8 cellular contexts compared by ENCODE assay signal in the genomic region with DNA sequence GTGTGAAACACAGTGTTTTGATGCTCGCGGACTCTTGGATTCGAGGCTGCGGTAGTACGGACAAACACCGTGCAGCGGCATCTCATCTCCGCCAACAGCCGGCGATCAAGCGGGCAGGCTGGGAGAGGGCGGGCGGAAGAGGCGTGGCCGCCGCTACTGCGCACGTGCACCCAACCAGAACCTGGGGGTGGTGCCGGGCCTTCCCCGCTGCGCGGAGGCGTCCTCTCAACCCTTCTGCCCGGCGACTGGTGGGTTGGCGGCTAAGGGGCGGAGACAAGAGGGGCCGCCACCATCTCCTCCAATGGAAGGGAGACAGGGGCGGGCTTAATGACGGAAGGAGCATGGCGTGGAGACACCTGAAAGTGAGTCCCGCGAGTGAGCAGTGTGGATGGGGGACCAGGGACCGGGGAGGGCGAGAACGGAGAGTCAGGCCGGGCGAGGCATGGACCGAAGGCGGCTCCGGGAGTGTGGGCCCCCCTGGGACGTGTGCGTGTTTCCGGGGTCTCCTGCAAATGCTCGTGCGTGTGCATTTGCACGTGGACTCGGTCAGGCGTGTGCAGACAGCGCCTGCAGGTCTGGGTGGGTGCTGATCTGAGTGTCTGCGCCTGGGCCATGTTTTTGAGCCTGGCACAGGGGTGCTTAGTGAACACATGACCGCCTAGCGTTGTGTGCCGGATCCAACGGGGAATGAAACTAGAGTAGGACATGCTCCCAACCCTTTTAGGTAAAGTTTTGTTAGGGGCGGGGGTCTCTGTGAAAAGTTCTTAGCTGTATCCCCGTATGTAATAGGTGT. TPM values are rescaled to one million over a fixed set of nuclear protein-coding genes. Genes with fewer than 3 reads are reported as not detected.
DNase-seq lines count a peak whose midpoint lies in the region; ATAC-seq and TF ChIP-seq lines count a peak whose summit lies in the region.

A gene (plus strand): TSS at position 321 of the 793 bp plus-strand sequence. CDS start 21 bp downstream, at position 342.

- peak within 1 kb of the TSS; percentile 97 for H3K4me3 ChIP-seq in AG10803 (ENCODE audit: low read length)

- no peaks in the 10 kb centered on the region for H3K9me3 Mint-ChIP-seq in activated B cell treated with CpG ODN at 0.5 μM for 24 hours

- CTCF ChIA-PET in activated B cell treated with CpG ODN at 0.5 μM for 24 hours (lab: Charles Lee): no interaction called here

- H3K36me3 Mint-ChIP-seq in activated B cell treated with CpG ODN at 0.5 μM for 24 hours (ENCODE audit: low read depth): peaks cover 14% of the 10 kb centered on the region

- H3K4me1 Mint-ChIP-seq in activated B cell treated with CpG ODN at 0.5 μM for 24 hours: peaks cover 18% of the 10 kb centered on the region

- intact Hi-C loops in activated B cell treated with CpG ODN at 0.5 μM for 24 hours (cut with micrococcal nuclease): loop anchor here (1.0 to 10.0 kb wide), 12 partner anchors 47 to 720 kb away; a partner anchor contains a TSS

- H3K27ac Mint-ChIP-seq in activated B cell treated with CpG ODN at 0.5 μM for 24 hours: peak within 1 kb of the TSS; percentile 91

- peaks cover 2% of the 10 kb centered on the region for H3K27me3 Mint-ChIP-seq in activated B cell treated with CpG ODN at 0.5 μM for 24 hours

- peak within 1 kb of the TSS; percentile 91 for H3K4me3 Mint-ChIP-seq in activated B cell treated with CpG ODN at 0.5 μM for 24 hours

- POLR2A ChIA-PET in activated B cell treated with CpG ODN at 0.5 μM for 24 hours (lab: Charles Lee): interaction anchor here (0.6 to 0.9 kb wide), 4 partner anchors 85 to 1715 kb away, joined by 3 to 7 read pairs (median 6); a partner anchor contains a TSS

- DNase-seq in AG10803 (ENCODE audit: low read depth) (peak; percentile 97), NCI-H345 treated with DMSO at 0.1 percent for 48 hours (lab: John Stamatoyannopoulos, UW; ENCODE audit: unreplicated experiment) (peak; percentile 87), activated B cell treated with CpG ODN at 0.5 μM for 24 hours (peak; percentile 92), inferior parietal cortex (ENCODE audit: extremely low spot score) (peak; percentile 97)
- DNase-seq in central memory CD4-positive, alpha-beta T cell: peak; percentile 98
- DNase-seq in stimulated activated CD4-positive, alpha-beta T cell treated with anti-CD3 and anti-CD28 coated beads, Interleukin-12 subunit alpha, Interleukin-12 subunit beta, amount 100 ng/mL, for 24 hours (ENCODE audit: low read depth in 2 of 2): peak; percentile 97

- peak; percentile 99 for ATAC-seq in GM19035 (IDR thresholded peaks at IDR 0.05; ENCODE audit: unreplicated experiment)
- ATAC-seq in HG03342 (IDR thresholded peaks at IDR 0.05; ENCODE audit: unreplicated experiment): peak; percentile 100
- peak; percentile 98 for ATAC-seq in activated B cell treated with CpG ODN at 0.5 μM for 24 hours (ENCODE audit: low read depth)

- TF ChIP-seq CTCF in AG10803 (conservative IDR thresholded peaks at IDR 0.05; ENCODE audit: low read length) (no peak), activated B cell treated with CpG ODN at 0.5 μM for 24 hours (IDR thresholded peaks at IDR 0.05) (no peak)

RNA-seq across cellular contexts. Expression of the gene that starts here (rescaled TPM):
- total RNA-seq in activated B cell treated with CpG ODN at 0.5 μM for 24 hours: 12.0 and 13.0 TPM in 2 replicates

Comparison
In these comparisons a context has a peak if more than half of its experiments do, and no peak if none do; other contexts are left out.
1. Peak in every context shown above with its lines: DNase-seq, ATAC-seq and H3K4me3 ChIP-seq.